In the genomic region with DNA sequence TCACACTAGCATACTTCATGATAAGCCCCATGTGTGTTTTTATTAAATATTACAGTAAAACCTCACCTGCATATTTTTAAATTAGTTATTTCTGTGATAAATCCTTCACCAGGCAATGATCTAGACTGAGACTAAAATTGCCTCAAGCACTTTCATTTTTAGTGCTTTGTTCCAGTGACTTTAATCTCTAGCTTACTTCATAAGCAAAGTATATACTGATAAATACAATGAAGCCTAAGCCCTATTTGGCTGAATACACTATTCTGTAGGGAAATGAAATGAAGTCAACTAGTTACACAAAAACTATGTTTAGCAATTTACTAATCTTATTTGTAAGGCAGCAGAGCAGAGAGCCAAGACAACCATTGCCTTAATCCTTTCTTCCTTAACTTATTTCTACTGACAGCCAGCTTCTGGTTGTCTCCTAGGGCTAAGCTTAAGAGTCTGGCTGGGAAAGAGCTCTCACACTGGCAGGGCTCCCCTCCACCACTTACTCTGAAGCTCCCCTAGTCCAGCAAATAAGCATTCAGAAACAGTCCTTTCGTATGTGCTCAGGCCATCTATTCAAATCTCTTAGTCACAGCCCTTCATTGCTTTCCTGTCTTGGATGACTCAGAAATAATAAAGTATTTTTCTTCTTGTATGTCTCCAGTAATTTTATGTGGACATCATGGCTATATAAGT, we compare ENCODE assay signal across 1 cellular context.
TF ChIP-seq lines count a peak whose summit lies in the region.

No MANE protein-coding gene starts in this region.

TF ChIP-seq in endothelial cell of umbilical vein, 7 proteins besides CTCF, POLR2A, EP300 and RAD21:
- TF ChIP-seq FOS (IDR thresholded peaks at IDR 0.05; ENCODE audit: borderline replicate concordance, insufficient read depth, low read length) (peak; percentile 89), GATA2 (IDR thresholded peaks at IDR 0.05; ENCODE audit: insufficient read depth, insufficient read length, low read depth, low read length) (peak; percentile 46), MYC (IDR thresholded peaks at IDR 0.05; ENCODE audit: low read depth, low read length) (no peak), POLR2AphosphoS5 (IDR thresholded peaks at IDR 0.05; ENCODE audit: insufficient read depth, low read depth, low read length) (peak; percentile 42), JUN (IDR thresholded peaks at IDR 0.05; ENCODE audit: borderline replicate concordance, insufficient read depth, insufficient read length, low read depth) (peak; percentile 68), EZH2 (IDR thresholded peaks at IDR 0.05; ENCODE audit: borderline replicate concordance, low read depth, low read length, severe bottlenecking) (no peak)
- TF ChIP-seq, protein P1, sequence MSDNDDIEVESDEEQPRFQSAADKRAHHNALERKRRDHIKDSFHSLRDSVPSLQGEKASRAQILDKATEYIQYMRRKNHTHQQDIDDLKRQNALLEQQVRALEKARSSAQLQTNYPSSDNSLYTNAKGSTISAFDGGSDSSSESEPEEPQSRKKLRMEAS (IDR thresholded peaks at IDR 0.05; ENCODE audit: insufficient read depth, insufficient read length), result no peak
